In genomic region chr18:7512990-7513389, GRCh38 we compare ENCODE assay signal across 1 cellular context.
TF ChIP-seq lines count a peak whose summit lies in the region.

No MANE protein-coding gene starts in this region.

TF ChIP-seq in HepG2, 621 proteins besides CTCF, POLR2A, EP300 and RAD21 (continued from another document):
- no peak for TF ChIP-seq DNMT1 (CRISPR knock-in tag; IDR thresholded peaks at IDR 0.05)
- no peak for TF ChIP-seq ZUFSP (CRISPR knock-in tag; IDR thresholded peaks at IDR 0.05; ENCODE audit: borderline replicate concordance)
